8 cellular contexts compared by ENCODE assay signal in genomic region chr2:242085941-242086621, GRCh38.
A peak's percentile ranks its signal among the peaks of the same experiment; 100 is the strongest.
DNase-seq lines count a peak whose midpoint lies in the region; TF ChIP-seq lines count a peak whose summit lies in the region.

No MANE protein-coding gene starts in this region.

- no peaks in the 10 kb centered on the region for H3K36me3 Mint-ChIP-seq in activated CD4-positive, alpha-beta T cell treated with anti-CD3 and anti-CD28 coated beads, Interleukin-2, amount 10 ng/mL, durations not matched to agents 24 days and 14 days (ENCODE audit: low read depth)
- no peaks in the 10 kb centered on the region for H3K36me3 Mint-ChIP-seq in neural crest cell (ENCODE audit: low read depth)
- H3K36me3 Mint-ChIP-seq in endodermal cell (ENCODE audit: low read depth): no peaks in the 10 kb centered on the region

- H3K27me3 Mint-ChIP-seq in activated CD4-positive, alpha-beta T cell treated with anti-CD3 and anti-CD28 coated beads, Interleukin-2, amount 10 ng/mL, durations not matched to agents 24 days and 14 days: peaks cover 19% of the 10 kb centered on the region
- H3K27me3 Mint-ChIP-seq in neural crest cell (ENCODE audit: low read depth) (peaks cover 58% of the 10 kb centered on the region), endodermal cell (ENCODE audit: insufficient read depth) (peaks cover 34% of the 10 kb centered on the region)

- DNase-seq in activated CD4-positive, alpha-beta T cell treated with anti-CD3 and anti-CD28 coated beads, Interleukin-2, amount 10 ng/mL, durations not matched to agents 24 days and 14 days: peak; percentile 58
- DNase-seq in activated CD4-positive, alpha-beta T cell treated with anti-CD3 and anti-CD28 coated beads for 4 hours: no peak
- DNase-seq in NCI-H69 (lab: John Stamatoyannopoulos, UW) (peak; percentile 45), choroid plexus epithelial cell (ENCODE audit: low read depth) (peak; percentile 51), neural crest cell (ENCODE audit: low read depth, low spot score) (no peak), endodermal cell (no peak), GM13976 (ENCODE audit: low spot score) (no peak), mucosa of gallbladder (ENCODE audit: low spot score) (no peak)

- H3K4me3 Mint-ChIP-seq in activated CD4-positive, alpha-beta T cell treated with anti-CD3 and anti-CD28 coated beads, Interleukin-2, amount 10 ng/mL, durations not matched to agents 24 days and 14 days: peak overlapping the region; percentile 21
- H3K4me3 Mint-ChIP-seq in neural crest cell: no peak overlapping the region
- no peak overlapping the region for H3K4me3 Mint-ChIP-seq in endodermal cell

- H3K27ac ChIP-seq in endodermal cell (ENCODE audit: low read depth, low read length): no peak overlapping the region

- no peak overlapping the region for H3K27ac Mint-ChIP-seq in activated CD4-positive, alpha-beta T cell treated with anti-CD3 and anti-CD28 coated beads, Interleukin-2, amount 10 ng/mL, durations not matched to agents 24 days and 14 days
- H3K27ac Mint-ChIP-seq in neural crest cell (ENCODE audit: unreplicated experiment) (peak overlapping the region; percentile 78), endodermal cell (no peak overlapping the region)

- H3K27me3 ChIP-seq in endodermal cell (ENCODE audit: control insufficient read depth, insufficient read depth, low read length, poor library complexity, severe bottlenecking): peaks cover 27% of the 10 kb centered on the region

- TF ChIP-seq CTCF in choroid plexus epithelial cell (conservative IDR thresholded peaks at IDR 0.05; ENCODE audit: low read depth, low read length): peak; percentile 8
- no peak for TF ChIP-seq CTCF in neural crest cell (conservative IDR thresholded peaks at IDR 0.05)
- no peak for TF ChIP-seq CTCF in endodermal cell (conservative IDR thresholded peaks at IDR 0.05)
- TF ChIP-seq CTCF in GM13976 (IDR thresholded peaks at IDR 0.05; ENCODE audit: borderline replicate concordance, control extremely low read depth, extremely low read depth, insufficient read depth, missing control alignments): no peak

- 74 to 79% methylated on average over 4 to 6 of the region's 6 CpGs for WGBS in endodermal cell (ENCODE audit: insufficient coverage in 1 of 2, insufficient read length in 1 of 2), 2 experiments

- H3K9ac ChIP-seq in endodermal cell (ENCODE audit: extremely low read depth, low read length, poor library complexity, severe bottlenecking): no peak overlapping the region

- no peaks in the 10 kb centered on the region for H3K9me3 Mint-ChIP-seq in activated CD4-positive, alpha-beta T cell treated with anti-CD3 and anti-CD28 coated beads, Interleukin-2, amount 10 ng/mL, durations not matched to agents 24 days and 14 days
- H3K9me3 Mint-ChIP-seq in neural crest cell (peaks cover 2% of the 10 kb centered on the region), endodermal cell (no peaks in the 10 kb centered on the region)

- no peaks in the 10 kb centered on the region for H3K36me3 ChIP-seq in endodermal cell (ENCODE audit: control insufficient read depth, insufficient read depth, low read length)

- in situ Hi-C loops in GM13976 (cut with MboI; ENCODE audit: low sequenced_read_pairs, unreplicated experiment): no loop called here

- intact Hi-C loops in activated CD4-positive, alpha-beta T cell treated with anti-CD3 and anti-CD28 coated beads, Interleukin-2, amount 10 ng/mL, durations not matched to agents 24 days and 14 days (cut with micrococcal nuclease): loop anchor here (5.0 kb wide), 1 partner anchor 54 kb away; no protein-coding TSS in a partner anchor

- H3K4me3 ChIP-seq in choroid plexus epithelial cell (ENCODE audit: low read depth, low read length) (no peak overlapping the region), endodermal cell (ENCODE audit: low read length) (no peak overlapping the region)

- H3K9me3 ChIP-seq in endodermal cell (ENCODE audit: control insufficient read depth, low read length): no peaks in the 10 kb centered on the region

- peaks cover 28% of the 10 kb centered on the region for H3K4me1 Mint-ChIP-seq in activated CD4-positive, alpha-beta T cell treated with anti-CD3 and anti-CD28 coated beads, Interleukin-2, amount 10 ng/mL, durations not matched to agents 24 days and 14 days
- H3K4me1 Mint-ChIP-seq in neural crest cell: peaks cover 9% of the 10 kb centered on the region
- peaks cover 4% of the 10 kb centered on the region for H3K4me1 Mint-ChIP-seq in endodermal cell

- H3K4me1 ChIP-seq in endodermal cell (ENCODE audit: control insufficient read depth, insufficient read depth, low read length): no peaks in the 10 kb centered on the region

Comparison
In these comparisons a context has a peak if more than half of its experiments do, and no peak if none do; other contexts are left out.
1. DNase-seq: peak in activated CD4-positive, alpha-beta T cell treated with anti-CD3 and anti-CD28 coated beads, Interleukin-2, amount 10 ng/mL, durations not matched to agents 24 days and 14 days (single experiment), NCI-H69 (single experiment) and choroid plexus epithelial cell (single experiment); none in activated CD4-positive, alpha-beta T cell treated with anti-CD3 and anti-CD28 coated beads for 4 hours (0 of 2), neural crest cell (single experiment), endodermal cell (single experiment), GM13976 (single experiment) and mucosa of gallbladder (single experiment).